ENCODE assay signal across 12 cellular contexts in the genomic region with DNA sequence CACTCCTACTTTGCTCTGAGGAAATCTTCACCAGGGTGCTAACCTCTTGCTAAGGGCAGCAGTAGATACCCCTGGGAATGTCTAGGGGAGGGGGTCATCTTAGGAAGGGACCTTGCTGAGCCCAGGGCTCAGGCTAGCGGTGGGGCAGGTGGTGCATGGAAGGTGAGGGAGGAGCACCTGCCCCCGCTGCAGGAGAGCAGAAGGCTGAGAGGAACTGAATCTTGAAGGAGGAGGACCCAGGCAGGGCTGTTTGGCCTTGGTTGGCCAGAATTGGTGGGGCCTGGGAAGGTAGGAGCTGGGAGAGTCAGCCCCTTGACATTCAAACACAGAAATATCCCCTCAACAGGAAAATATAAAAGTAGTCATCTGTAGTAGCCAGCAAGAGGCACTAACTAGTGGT. TPM values are rescaled to one million over a fixed set of nuclear protein-coding genes. Genes with fewer than 3 reads are reported as not detected.
DNase-seq lines count a peak whose midpoint lies in the region; ATAC-seq and TF ChIP-seq lines count a peak whose summit lies in the region.
"Had no signal": no experiment of that assay in that cellular context is flagged by ENCODE, and none has a peak within 500 bp of the region (broad histone marks: within the 10 kb centered on the region; RNA-seq: fewer than 3 reads in every experiment).

No MANE protein-coding gene starts in this region.

- H3K27ac ChIP-seq in upper lobe of left lung (peak overlapping the region; percentile 56 to 77 (median 60)), ovary (no peak overlapping the region)
- H3K27ac ChIP-seq: C4-2B had no signal

- no peaks in the 10 kb centered on the region for H3K27me3 Mint-ChIP-seq in activated naive CD4-positive, alpha-beta T cell treated with anti-CD3 and anti-CD28 coated beads, Interleukin-2, amount 50 U/mL, for 24 hours
- no peaks in the 10 kb centered on the region for H3K27me3 Mint-ChIP-seq in activated T-helper 2 cell treated with anti-CD3 and anti-CD28 coated beads, Interferon-gamma antibody, Interleukin-2, Interleukin-4, amounts not matched to agents 10 μg/mL and 5 μg/mL and 100 μg/mL, durations not matched to agents 14 hours and 24 hours and 36 hours (ENCODE audit: low read depth)

- H3K4me3 ChIP-seq in upper lobe of left lung (no peak overlapping the region), ovary (no peak overlapping the region)

- H3K27me3 ChIP-seq in upper lobe of left lung (no peaks in the 10 kb centered on the region), ovary (no peaks in the 10 kb centered on the region)

- H3K9me3 Mint-ChIP-seq in activated naive CD4-positive, alpha-beta T cell treated with anti-CD3 and anti-CD28 coated beads, Interleukin-2, amount 50 U/mL, for 24 hours, result no peaks in the 10 kb centered on the region
- H3K9me3 Mint-ChIP-seq in activated T-helper 2 cell treated with anti-CD3 and anti-CD28 coated beads, Interferon-gamma antibody, Interleukin-2, Interleukin-4, amounts not matched to agents 10 μg/mL and 5 μg/mL and 100 μg/mL, durations not matched to agents 14 hours and 24 hours and 36 hours, result no peaks in the 10 kb centered on the region

- TF ChIP-seq EP300 in upper lobe of left lung (IDR thresholded peaks at IDR 0.05) (no peak), ovary (IDR thresholded peaks at IDR 0.05) (no peak)

- ATAC-seq in HG03342 (IDR thresholded peaks at IDR 0.05; ENCODE audit: unreplicated experiment) (peak; percentile 37), upper lobe of left lung (ENCODE audit: low FRiP score in 2 of 2) (no peak)

- H3K27ac Mint-ChIP-seq in activated naive CD4-positive, alpha-beta T cell treated with anti-CD3 and anti-CD28 coated beads, Interleukin-2, amount 50 U/mL, for 24 hours, result no peak overlapping the region
- peak overlapping the region; percentile 92 for H3K27ac Mint-ChIP-seq in activated T-helper 2 cell treated with anti-CD3 and anti-CD28 coated beads, Interferon-gamma antibody, Interleukin-2, Interleukin-4, amounts not matched to agents 10 μg/mL and 5 μg/mL and 100 μg/mL, durations not matched to agents 14 hours and 24 hours and 36 hours

- TF ChIP-seq POLR2A in upper lobe of left lung (IDR thresholded peaks at IDR 0.05), result no peak
- TF ChIP-seq POLR2A in ovary (IDR thresholded peaks at IDR 0.05), result no peak

- peaks cover 17% of the 10 kb centered on the region for H3K4me1 Mint-ChIP-seq in activated naive CD4-positive, alpha-beta T cell treated with anti-CD3 and anti-CD28 coated beads, Interleukin-2, amount 50 U/mL, for 24 hours
- H3K4me1 Mint-ChIP-seq in activated T-helper 2 cell treated with anti-CD3 and anti-CD28 coated beads, Interferon-gamma antibody, Interleukin-2, Interleukin-4, amounts not matched to agents 10 μg/mL and 5 μg/mL and 100 μg/mL, durations not matched to agents 14 hours and 24 hours and 36 hours (ENCODE audit: low read depth), result peaks cover 42% of the 10 kb centered on the region

- no peaks in the 10 kb centered on the region for H3K36me3 Mint-ChIP-seq in activated naive CD4-positive, alpha-beta T cell treated with anti-CD3 and anti-CD28 coated beads, Interleukin-2, amount 50 U/mL, for 24 hours
- H3K36me3 Mint-ChIP-seq in activated T-helper 2 cell treated with anti-CD3 and anti-CD28 coated beads, Interferon-gamma antibody, Interleukin-2, Interleukin-4, amounts not matched to agents 10 μg/mL and 5 μg/mL and 100 μg/mL, durations not matched to agents 14 hours and 24 hours and 36 hours (ENCODE audit: low read depth), result peaks cover 3% of the 10 kb centered on the region

- 80 to 81% methylated on average over 2 of the region's 2 CpGs for WGBS in upper lobe of left lung, 2 donors
- WGBS in ovary, 3 donors, result 97 to 100% (median 98%) methylated on average over 2 of the region's 2 CpGs

- no peak for DNase-seq in activated naive CD4-positive, alpha-beta T cell treated with Interleukin-2 at 50 U/mL for 16 hours
- no peak for DNase-seq in activated T-helper 2 cell treated with anti-CD3 and anti-CD28 coated beads, Interferon-gamma antibody, Interleukin-2, Interleukin-4, amounts not matched to agents 10 μg/mL and 5 μg/mL and 100 μg/mL, durations not matched to agents 14 hours and 24 hours and 36 hours (ENCODE audit: low spot score)
- DNase-seq in upper lobe of left lung (no peak), ovary (no peak), dedifferentiated amniotic fluid mesenchymal stem cell (ENCODE audit: extremely low spot score) (no peak), DMS 273 treated with DMSO at 0.1 percent for 48 hours (lab: John Stamatoyannopoulos, UW) (no peak)
- DNase-seq: NCI-H1694 had no signal

- H3K4me1 ChIP-seq in upper lobe of left lung (peaks cover 0 to 19% (median 10%) of the 10 kb centered on the region in 4 donors), ovary (ENCODE audit: insufficient read depth) (no peaks in the 10 kb centered on the region)

- H3K9me3 ChIP-seq in upper lobe of left lung (no peaks in the 10 kb centered on the region), ovary (no peaks in the 10 kb centered on the region)

- intact Hi-C loops in activated T-helper 2 cell treated with anti-CD3 and anti-CD28 coated beads, Interferon-gamma antibody, Interleukin-2, Interleukin-4, amounts not matched to agents 10 μg/mL and 5 μg/mL and 100 μg/mL, durations not matched to agents 14 hours and 24 hours and 36 hours (cut with micrococcal nuclease), result no loop called here
- intact Hi-C loops in ovary (cut with DNase I), result no loop called here

- no peaks in the 10 kb centered on the region for H3K36me3 ChIP-seq in upper lobe of left lung
- no peaks in the 10 kb centered on the region for H3K36me3 ChIP-seq in ovary

- peak overlapping the region; percentile 2 for H3K4me3 Mint-ChIP-seq in activated naive CD4-positive, alpha-beta T cell treated with anti-CD3 and anti-CD28 coated beads, Interleukin-2, amount 50 U/mL, for 24 hours
- peak overlapping the region; percentile 10 for H3K4me3 Mint-ChIP-seq in activated T-helper 2 cell treated with anti-CD3 and anti-CD28 coated beads, Interferon-gamma antibody, Interleukin-2, Interleukin-4, amounts not matched to agents 10 μg/mL and 5 μg/mL and 100 μg/mL, durations not matched to agents 14 hours and 24 hours and 36 hours (ENCODE audit: low read depth)

- TF ChIP-seq CTCF in upper lobe of left lung (IDR thresholded peaks at IDR 0.05) (no peak), ovary (IDR thresholded peaks at IDR 0.05) (no peak)

RNA-seq across cellular contexts. Expression of gene CALHM3, which starts 7.0 kb away (rescaled TPM):
- total RNA-seq in activated T-helper 2 cell treated with anti-CD3 and anti-CD28 coated beads, Interferon-gamma antibody, Interleukin-2, Interleukin-4, amounts not matched to agents 10 μg/mL and 5 μg/mL and 100 μg/mL, durations not matched to agents 14 hours and 24 hours and 36 hours, result not detected in 2 replicates
- total RNA-seq in upper lobe of left lung (under 1 TPM in 2 of 6 donors, not detected in 4; 0.30 to 0.79 TPM), ovary (not detected)
- polyA plus RNA-seq in ovary, result not detected
- total RNA-seq: bronchial epithelial cell, subcutaneous adipose tissue had no signal

RNA-seq across cellular contexts. Expression of gene CALHM1, which starts 13.3 kb away (rescaled TPM):
- 0.09 TPM in 1 of 2 replicates, not detected in the other for total RNA-seq in activated T-helper 2 cell treated with anti-CD3 and anti-CD28 coated beads, Interferon-gamma antibody, Interleukin-2, Interleukin-4, amounts not matched to agents 10 μg/mL and 5 μg/mL and 100 μg/mL, durations not matched to agents 14 hours and 24 hours and 36 hours
- not detected for total RNA-seq in upper lobe of left lung
- not detected for total RNA-seq in ovary
- not detected for polyA plus RNA-seq in ovary
- total RNA-seq: bronchial epithelial cell, subcutaneous adipose tissue had no signal

RNA-seq across cellular contexts. Expression of gene CALHM2, which starts 19.8 kb away (rescaled TPM):
- 20.3 and 21.1 TPM in 2 replicates for total RNA-seq in activated T-helper 2 cell treated with anti-CD3 and anti-CD28 coated beads, Interferon-gamma antibody, Interleukin-2, Interleukin-4, amounts not matched to agents 10 μg/mL and 5 μg/mL and 100 μg/mL, durations not matched to agents 14 hours and 24 hours and 36 hours
- total RNA-seq in upper lobe of left lung (10 to 100 TPM; 25.6 to 56.8 (median 40.5) TPM), ovary (10 to 100 TPM; 46.5 to 90.4 (median 55.3) TPM)
- polyA plus RNA-seq in ovary, result 100 to 1,000 TPM in 1 of 2 donors, 10 to 100 TPM in 1; 42.1 to 105 TPM

RNA-seq across cellular contexts. Expression of gene NEURL1, which starts 21.5 kb away (rescaled TPM):
- 1.7 and 2.2 TPM in 2 replicates for total RNA-seq in activated T-helper 2 cell treated with anti-CD3 and anti-CD28 coated beads, Interferon-gamma antibody, Interleukin-2, Interleukin-4, amounts not matched to agents 10 μg/mL and 5 μg/mL and 100 μg/mL, durations not matched to agents 14 hours and 24 hours and 36 hours
- total RNA-seq in upper lobe of left lung, result 1 to 10 TPM in 1 of 6 donors, under 1 TPM in 4, not detected in 1; 0.22 to 1.1 (median 0.80) TPM
- 1 to 10 TPM; 2.4 to 5.6 (median 3.2) TPM for total RNA-seq in ovary
- 1 to 10 TPM in 1 of 2 donors, under 1 TPM in 1; 0.28 to 1.8 TPM for polyA plus RNA-seq in ovary
- total RNA-seq: subcutaneous adipose tissue had no signal

Comparison
In these comparisons a context has a peak if more than half of its experiments do, and no peak if none do; other contexts are left out.
1. H3K27ac ChIP-seq: peak in upper lobe of left lung (4 of 4); none in ovary (0 of 2).